Comparison of ENCODE assay signal across 1 cellular context in the genomic region with DNA sequence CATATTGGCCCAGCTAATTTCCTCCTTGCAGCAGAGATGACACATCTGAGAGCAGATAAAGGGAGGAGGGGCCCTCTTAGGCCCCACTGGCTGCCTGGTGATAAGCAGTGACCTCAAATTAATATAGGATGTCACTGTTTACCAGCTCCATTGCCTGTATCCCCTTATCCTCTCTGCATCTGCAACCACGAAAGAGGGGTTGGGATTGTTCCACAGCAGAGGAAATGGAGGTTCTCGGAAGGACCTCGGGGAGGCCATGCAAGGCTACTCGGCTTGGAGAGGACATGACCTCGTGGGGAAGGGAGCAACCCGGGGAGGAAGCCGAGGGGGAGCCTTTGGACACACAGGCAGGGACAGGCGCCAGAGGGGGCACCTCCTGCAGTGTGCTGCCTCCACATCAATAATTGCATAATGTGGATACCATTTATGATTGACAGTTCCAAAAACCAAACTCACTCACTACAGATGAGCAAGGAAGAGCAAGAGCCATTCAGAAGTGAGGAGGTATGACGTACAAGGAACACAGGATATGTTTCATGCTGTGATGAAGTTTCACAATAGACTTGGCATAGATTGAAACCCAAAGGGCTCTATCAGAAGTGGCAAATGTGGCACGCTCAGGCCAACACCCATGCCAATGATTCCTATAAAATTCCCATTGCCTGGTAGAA.
TF ChIP-seq lines count a peak whose summit lies in the region.

No MANE protein-coding gene starts in this region.

TF ChIP-seq in K562, 482 proteins besides CTCF, POLR2A, EP300 and RAD21 (continued from another document and continues in another):
- TF ChIP-seq, protein P1, sequence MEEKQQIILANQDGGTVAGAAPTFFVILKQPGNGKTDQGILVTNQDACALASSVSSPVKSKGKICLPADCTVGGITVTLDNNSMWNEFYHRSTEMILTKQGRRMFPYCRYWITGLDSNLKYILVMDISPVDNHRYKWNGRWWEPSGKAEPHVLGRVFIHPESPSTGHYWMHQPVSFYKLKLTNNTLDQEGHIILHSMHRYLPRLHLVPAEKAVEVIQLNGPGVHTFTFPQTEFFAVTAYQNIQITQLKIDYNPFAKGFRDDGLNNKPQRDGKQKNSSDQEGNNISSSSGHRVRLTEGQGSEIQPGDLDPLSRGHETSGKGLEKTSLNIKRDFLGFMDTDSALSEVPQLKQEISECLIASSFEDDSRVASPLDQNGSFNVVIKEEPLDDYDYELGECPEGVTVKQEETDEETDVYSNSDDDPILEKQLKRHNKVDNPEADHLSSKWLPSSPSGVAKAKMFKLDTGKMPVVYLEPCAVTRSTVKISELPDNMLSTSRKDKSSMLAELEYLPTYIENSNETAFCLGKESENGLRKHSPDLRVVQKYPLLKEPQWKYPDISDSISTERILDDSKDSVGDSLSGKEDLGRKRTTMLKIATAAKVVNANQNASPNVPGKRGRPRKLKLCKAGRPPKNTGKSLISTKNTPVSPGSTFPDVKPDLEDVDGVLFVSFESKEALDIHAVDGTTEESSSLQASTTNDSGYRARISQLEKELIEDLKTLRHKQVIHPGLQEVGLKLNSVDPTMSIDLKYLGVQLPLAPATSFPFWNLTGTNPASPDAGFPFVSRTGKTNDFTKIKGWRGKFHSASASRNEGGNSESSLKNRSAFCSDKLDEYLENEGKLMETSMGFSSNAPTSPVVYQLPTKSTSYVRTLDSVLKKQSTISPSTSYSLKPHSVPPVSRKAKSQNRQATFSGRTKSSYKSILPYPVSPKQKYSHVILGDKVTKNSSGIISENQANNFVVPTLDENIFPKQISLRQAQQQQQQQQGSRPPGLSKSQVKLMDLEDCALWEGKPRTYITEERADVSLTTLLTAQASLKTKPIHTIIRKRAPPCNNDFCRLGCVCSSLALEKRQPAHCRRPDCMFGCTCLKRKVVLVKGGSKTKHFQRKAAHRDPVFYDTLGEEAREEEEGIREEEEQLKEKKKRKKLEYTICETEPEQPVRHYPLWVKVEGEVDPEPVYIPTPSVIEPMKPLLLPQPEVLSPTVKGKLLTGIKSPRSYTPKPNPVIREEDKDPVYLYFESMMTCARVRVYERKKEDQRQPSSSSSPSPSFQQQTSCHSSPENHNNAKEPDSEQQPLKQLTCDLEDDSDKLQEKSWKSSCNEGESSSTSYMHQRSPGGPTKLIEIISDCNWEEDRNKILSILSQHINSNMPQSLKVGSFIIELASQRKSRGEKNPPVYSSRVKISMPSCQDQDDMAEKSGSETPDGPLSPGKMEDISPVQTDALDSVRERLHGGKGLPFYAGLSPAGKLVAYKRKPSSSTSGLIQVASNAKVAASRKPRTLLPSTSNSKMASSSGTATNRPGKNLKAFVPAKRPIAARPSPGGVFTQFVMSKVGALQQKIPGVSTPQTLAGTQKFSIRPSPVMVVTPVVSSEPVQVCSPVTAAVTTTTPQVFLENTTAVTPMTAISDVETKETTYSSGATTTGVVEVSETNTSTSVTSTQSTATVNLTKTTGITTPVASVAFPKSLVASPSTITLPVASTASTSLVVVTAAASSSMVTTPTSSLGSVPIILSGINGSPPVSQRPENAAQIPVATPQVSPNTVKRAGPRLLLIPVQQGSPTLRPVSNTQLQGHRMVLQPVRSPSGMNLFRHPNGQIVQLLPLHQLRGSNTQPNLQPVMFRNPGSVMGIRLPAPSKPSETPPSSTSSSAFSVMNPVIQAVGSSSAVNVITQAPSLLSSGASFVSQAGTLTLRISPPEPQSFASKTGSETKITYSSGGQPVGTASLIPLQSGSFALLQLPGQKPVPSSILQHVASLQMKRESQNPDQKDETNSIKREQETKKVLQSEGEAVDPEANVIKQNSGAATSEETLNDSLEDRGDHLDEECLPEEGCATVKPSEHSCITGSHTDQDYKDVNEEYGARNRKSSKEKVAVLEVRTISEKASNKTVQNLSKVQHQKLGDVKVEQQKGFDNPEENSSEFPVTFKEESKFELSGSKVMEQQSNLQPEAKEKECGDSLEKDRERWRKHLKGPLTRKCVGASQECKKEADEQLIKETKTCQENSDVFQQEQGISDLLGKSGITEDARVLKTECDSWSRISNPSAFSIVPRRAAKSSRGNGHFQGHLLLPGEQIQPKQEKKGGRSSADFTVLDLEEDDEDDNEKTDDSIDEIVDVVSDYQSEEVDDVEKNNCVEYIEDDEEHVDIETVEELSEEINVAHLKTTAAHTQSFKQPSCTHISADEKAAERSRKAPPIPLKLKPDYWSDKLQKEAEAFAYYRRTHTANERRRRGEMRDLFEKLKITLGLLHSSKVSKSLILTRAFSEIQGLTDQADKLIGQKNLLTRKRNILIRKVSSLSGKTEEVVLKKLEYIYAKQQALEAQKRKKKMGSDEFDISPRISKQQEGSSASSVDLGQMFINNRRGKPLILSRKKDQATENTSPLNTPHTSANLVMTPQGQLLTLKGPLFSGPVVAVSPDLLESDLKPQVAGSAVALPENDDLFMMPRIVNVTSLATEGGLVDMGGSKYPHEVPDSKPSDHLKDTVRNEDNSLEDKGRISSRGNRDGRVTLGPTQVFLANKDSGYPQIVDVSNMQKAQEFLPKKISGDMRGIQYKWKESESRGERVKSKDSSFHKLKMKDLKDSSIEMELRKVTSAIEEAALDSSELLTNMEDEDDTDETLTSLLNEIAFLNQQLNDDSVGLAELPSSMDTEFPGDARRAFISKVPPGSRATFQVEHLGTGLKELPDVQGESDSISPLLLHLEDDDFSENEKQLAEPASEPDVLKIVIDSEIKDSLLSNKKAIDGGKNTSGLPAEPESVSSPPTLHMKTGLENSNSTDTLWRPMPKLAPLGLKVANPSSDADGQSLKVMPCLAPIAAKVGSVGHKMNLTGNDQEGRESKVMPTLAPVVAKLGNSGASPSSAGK (IDR thresholded peaks at IDR 0.05), result peak; percentile 54; the same call in 1 of the 2 replicates
- TF ChIP-seq DMBX1 (CRISPR knock-in tag; IDR thresholded peaks at IDR 0.05; ENCODE audit: borderline replicate concordance) (no peak), MAFG (tag; conservative IDR thresholded peaks at IDR 0.05) (no peak), ARID1B (IDR thresholded peaks at IDR 0.05) (peak; percentile 92), ZNF184 (CRISPR knock-in tag; IDR thresholded peaks at IDR 0.05) (no peak), L3MBTL2 (IDR thresholded peaks at IDR 0.05) (peak; percentile 70), ZNF436 (CRISPR knock-in tag; IDR thresholded peaks at IDR 0.05) (no peak), STAG1 (CRISPR knock-in tag; IDR thresholded peaks at IDR 0.05; ENCODE audit: borderline replicate concordance) (no peak), NONO (IDR thresholded peaks at IDR 0.05; ENCODE audit: low read depth in 2 of 2, low read length in 1 of 2) (no peak), EP400 (IDR thresholded peaks at IDR 0.05) (peak; percentile 64), CREB1 (IDR thresholded peaks at IDR 0.05) (peak; percentile 68), CREB1 (CRISPR knock-in tag; IDR thresholded peaks at IDR 0.05) (peak; percentile 60; the same call in 1 of the 2 replicates), MYBL2 (IDR thresholded peaks at IDR 0.05; ENCODE audit: low read depth) (no peak), MYBL2 (CRISPR knock-in tag; IDR thresholded peaks at IDR 0.05; ENCODE audit: borderline replicate concordance) (no peak), ZNF3 (CRISPR knock-in tag; IDR thresholded peaks at IDR 0.05) (no peak), MEIS2 (IDR thresholded peaks at IDR 0.05; ENCODE audit: partially characterized antibody) (peak; percentile 55), SMARCB1 (IDR thresholded peaks at IDR 0.05; ENCODE audit: insufficient read length, low read depth) (no peak), MTA3 (IDR thresholded peaks at IDR 0.05; ENCODE audit: borderline replicate concordance) (peak; percentile 87), ZNF695 (CRISPR knock-in tag; IDR thresholded peaks at IDR 0.05) (no peak), TAF1 (IDR thresholded peaks at IDR 0.05; ENCODE audit: control insufficient read depth, extremely low read depth, insufficient read depth, low read length, severe bottlenecking) (no peak), NFYB (IDR thresholded peaks at IDR 0.05; ENCODE audit: extremely low read depth, insufficient read length) (no peak), SMAD2 (IDR thresholded peaks at IDR 0.05; ENCODE audit: low read depth, low read length) (no peak), NR4A1 (CRISPR knock-in tag; IDR thresholded peaks at IDR 0.05) (no peak), NR4A1 (tag; IDR thresholded peaks at IDR 0.05) (peak; percentile 51; the same call in 1 of the 2 replicates)
- TF ChIP-seq, protein P2, sequence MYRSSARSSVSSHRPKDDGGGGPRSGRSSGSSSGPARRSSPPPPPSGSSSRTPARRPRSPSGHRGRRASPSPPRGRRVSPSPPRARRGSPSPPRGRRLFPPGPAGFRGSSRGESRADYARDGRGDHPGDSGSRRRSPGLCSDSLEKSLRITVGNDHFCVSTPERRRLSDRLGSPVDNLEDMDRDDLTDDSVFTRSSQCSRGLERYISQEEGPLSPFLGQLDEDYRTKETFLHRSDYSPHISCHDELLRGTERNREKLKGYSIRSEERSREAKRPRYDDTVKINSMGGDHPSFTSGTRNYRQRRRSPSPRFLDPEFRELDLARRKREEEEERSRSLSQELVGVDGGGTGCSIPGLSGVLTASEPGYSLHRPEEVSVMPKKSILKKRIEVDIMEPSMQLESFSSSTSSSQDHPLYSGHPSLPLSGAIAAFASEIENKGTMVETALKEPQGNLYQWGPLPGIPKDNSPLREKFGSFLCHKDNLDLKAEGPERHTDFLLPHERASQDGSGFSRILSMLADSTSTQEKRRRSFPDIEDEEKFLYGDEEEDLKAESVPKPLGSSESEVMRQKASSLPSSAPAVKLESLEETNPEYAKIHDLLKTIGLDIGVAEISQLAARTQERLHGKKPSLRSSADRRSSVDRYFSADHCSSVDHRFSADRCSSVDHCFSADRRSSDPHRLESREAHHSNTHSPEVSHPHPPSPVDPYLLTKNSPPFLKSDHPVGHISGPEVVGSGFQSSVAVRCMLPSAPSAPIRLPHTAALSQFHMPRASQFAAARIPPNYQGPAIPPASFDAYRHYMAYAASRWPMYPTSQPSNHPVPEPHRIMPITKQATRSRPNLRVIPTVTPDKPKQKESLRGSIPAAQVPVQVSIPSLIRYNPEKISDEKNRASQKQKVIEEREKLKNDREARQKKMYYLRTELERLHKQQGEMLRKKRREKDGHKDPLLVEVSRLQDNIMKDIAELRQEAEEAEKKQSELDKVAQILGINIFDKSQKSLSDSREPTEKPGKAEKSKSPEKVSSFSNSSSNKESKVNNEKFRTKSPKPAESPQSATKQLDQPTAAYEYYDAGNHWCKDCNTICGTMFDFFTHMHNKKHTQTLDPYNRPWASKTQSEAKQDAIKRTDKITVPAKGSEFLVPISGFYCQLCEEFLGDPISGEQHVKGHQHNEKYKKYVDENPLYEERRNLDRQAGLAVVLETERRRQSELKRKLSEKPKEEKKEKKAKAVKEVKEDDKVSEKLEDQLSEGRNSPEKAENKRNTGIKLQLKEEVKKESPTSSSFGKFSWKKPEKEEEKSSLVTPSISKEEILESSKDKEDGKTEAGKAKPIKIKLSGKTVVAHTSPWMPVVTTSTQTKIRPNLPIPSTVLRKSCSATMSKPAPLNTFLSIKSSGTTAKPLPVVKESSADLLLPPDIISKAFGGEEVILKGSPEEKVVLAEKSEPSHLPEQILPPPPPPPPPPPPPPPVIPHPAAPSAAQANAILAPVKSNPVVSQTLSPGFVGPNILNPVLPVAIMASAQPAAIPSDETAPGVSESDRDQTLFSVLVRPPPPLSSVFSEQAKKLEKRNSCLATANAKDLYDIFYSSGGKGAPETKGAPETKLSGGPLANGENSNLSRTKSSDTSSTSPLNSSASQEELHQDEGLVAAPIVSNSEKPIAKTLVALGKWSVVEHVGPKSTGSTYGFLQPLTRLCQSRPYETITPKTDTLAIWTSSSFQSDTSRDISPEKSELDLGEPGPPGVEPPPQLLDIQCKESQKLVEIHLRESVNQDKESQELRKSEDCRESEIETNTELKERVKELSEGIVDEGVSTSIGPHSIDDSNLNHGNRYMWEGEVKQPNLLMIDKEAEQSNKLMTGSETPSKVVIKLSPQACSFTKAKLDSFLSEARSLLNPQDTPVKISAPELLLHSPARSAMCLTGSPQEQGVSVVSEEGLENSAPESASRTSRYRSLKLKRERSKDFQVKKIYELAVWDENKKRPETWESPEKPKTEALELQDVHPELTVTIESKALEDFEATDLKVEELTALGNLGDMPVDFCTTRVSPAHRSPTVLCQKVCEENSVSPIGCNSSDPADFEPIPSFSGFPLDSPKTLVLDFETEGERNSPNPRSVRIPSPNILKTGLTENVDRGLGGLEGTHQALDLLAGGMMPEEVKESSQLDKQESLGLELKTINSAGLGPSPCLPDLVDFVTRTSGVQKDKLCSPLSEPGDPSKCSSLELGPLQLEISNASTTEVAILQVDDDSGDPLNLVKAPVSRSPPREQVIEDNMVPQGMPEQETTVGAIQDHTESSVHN (IDR thresholded peaks at IDR 0.05; ENCODE audit: borderline replicate concordance in 1 of 2, low read depth in 1 of 2), result no peak
- TF ChIP-seq, protein P3, sequence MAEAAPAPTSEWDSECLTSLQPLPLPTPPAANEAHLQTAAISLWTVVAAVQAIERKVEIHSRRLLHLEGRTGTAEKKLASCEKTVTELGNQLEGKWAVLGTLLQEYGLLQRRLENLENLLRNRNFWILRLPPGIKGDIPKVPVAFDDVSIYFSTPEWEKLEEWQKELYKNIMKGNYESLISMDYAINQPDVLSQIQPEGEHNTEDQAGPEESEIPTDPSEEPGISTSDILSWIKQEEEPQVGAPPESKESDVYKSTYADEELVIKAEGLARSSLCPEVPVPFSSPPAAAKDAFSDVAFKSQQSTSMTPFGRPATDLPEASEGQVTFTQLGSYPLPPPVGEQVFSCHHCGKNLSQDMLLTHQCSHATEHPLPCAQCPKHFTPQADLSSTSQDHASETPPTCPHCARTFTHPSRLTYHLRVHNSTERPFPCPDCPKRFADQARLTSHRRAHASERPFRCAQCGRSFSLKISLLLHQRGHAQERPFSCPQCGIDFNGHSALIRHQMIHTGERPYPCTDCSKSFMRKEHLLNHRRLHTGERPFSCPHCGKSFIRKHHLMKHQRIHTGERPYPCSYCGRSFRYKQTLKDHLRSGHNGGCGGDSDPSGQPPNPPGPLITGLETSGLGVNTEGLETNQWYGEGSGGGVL (CRISPR knock-in tag; IDR thresholded peaks at IDR 0.05), result no peak
- TF ChIP-seq, protein P4, sequence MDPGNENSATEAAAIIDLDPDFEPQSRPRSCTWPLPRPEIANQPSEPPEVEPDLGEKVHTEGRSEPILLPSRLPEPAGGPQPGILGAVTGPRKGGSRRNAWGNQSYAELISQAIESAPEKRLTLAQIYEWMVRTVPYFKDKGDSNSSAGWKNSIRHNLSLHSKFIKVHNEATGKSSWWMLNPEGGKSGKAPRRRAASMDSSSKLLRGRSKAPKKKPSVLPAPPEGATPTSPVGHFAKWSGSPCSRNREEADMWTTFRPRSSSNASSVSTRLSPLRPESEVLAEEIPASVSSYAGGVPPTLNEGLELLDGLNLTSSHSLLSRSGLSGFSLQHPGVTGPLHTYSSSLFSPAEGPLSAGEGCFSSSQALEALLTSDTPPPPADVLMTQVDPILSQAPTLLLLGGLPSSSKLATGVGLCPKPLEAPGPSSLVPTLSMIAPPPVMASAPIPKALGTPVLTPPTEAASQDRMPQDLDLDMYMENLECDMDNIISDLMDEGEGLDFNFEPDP (CRISPR knock-in tag; IDR thresholded peaks at IDR 0.05), result no peak
- TF ChIP-seq, protein P5, sequence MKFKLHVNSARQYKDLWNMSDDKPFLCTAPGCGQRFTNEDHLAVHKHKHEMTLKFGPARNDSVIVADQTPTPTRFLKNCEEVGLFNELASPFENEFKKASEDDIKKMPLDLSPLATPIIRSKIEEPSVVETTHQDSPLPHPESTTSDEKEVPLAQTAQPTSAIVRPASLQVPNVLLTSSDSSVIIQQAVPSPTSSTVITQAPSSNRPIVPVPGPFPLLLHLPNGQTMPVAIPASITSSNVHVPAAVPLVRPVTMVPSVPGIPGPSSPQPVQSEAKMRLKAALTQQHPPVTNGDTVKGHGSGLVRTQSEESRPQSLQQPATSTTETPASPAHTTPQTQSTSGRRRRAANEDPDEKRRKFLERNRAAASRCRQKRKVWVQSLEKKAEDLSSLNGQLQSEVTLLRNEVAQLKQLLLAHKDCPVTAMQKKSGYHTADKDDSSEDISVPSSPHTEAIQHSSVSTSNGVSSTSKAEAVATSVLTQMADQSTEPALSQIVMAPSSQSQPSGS (CRISPR knock-in tag; IDR thresholded peaks at IDR 0.05), result no peak
